Comparison of ENCODE assay signal across 1 cellular context in genomic region chr15:29183071-29183831, GRCh38.
TF ChIP-seq lines count a peak whose summit lies in the region.

No MANE protein-coding gene starts in this region.

TF ChIP-seq in GM23338, 12 proteins besides CTCF, POLR2A, EP300 and RAD21 (continued from another document):
- TF ChIP-seq ZNF462 (CRISPR knock-in tag; IDR thresholded peaks at IDR 0.05) (no peak), EZH2 (IDR thresholded peaks at IDR 0.05; ENCODE audit: low read depth, unreplicated experiment) (no peak)
